In genomic region chr17:68812876-68813584, GRCh38 we compare ENCODE assay signal across 1 cellular context.
TF ChIP-seq lines count a peak whose summit lies in the region.

No MANE protein-coding gene starts in this region.

TF ChIP-seq in K562, 482 proteins besides CTCF, POLR2A, EP300 and RAD21 (continued from another document):
- TF ChIP-seq PBX2 (CRISPR knock-in tag; IDR thresholded peaks at IDR 0.05; ENCODE audit: low read depth) (no peak), PBX2 (tag; conservative IDR thresholded peaks at IDR 0.05; ENCODE audit: low read depth) (peak; percentile 73), WHSC1 (IDR thresholded peaks at IDR 0.05; ENCODE audit: low read length) (no peak), PHF8 (IDR thresholded peaks at IDR 0.05; ENCODE audit: borderline replicate concordance, low read length) (no peak), GTF3C2 (IDR thresholded peaks at IDR 0.05; ENCODE audit: borderline replicate concordance, extremely low read depth, insufficient read length) (no peak), ZBTB5 (IDR thresholded peaks at IDR 0.05) (no peak)
